In the genomic region with DNA sequence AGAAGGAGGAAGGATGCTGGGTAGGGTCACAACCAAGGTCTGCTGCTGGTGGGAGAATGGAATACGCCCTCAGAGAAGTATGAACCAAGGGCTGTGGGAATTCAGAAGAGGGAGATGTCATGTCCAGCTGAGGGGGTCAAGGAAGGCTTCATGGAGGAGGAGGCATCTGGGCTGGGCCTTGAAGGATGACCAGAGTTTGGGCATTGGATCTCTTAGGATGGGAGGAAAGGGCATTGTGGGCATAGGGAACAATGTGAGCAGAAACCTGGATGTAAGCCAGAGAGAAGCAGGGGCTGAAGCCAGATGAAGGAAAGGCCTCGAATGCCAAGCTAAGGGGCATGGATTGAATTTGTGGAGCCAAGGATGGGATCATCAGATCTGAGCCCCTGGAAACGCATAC, we compare ENCODE assay signal across 19 cellular contexts.
"Had no signal": no experiment of that assay in that cellular context is flagged by ENCODE, and none has a peak within 500 bp of the region (broad histone marks: within the 10 kb centered on the region; RNA-seq: fewer than 3 reads in every experiment).

No MANE protein-coding gene starts in this region.

- H3K4me1 ChIP-seq: breast epithelium, lower lobe of right lung had no signal

- ATAC-seq: activated CD4-positive, CD25-positive, alpha-beta regulatory T cell treated with anti-CD3 and anti-CD28 coated beads, Interleukin-2, amount 50 U/mL, for 24 hours; gastroesophageal sphincter; heart right ventricle; left cardiac atrium; lower lobe of right lung; stimulated activated naive CD8-positive, alpha-beta T cell treated with anti-CD3 and anti-CD28 coated beads, Interleukin-15, Interleukin-2, amounts not matched to agents 100 U/mL and 50 U/mL, for 24 hours had no signal

- H3K9me3 ChIP-seq: ascending aorta, breast epithelium, gastroesophageal sphincter, heart right ventricle, lower lobe of right lung, neutrophil, right atrium auricular region, suprapubic skin had no signal

- H3K27me3 ChIP-seq: ascending aorta, breast epithelium, gastroesophageal sphincter, right atrium auricular region, suprapubic skin had no signal

- DNase-seq: activated naive CD4-positive, alpha-beta T cell treated with anti-CD3 and anti-CD28 coated beads, Interleukin-2, amount 10 ng/mL, durations not matched to agents 7 days and 5 days; activated T-cell treated with anti-CD3 and anti-CD28 coated beads, Interleukin-2, amount 50 U/mL, for 24 hours; dermis blood vessel endothelial cell; heart right ventricle; left cardiac atrium; lower lobe of right lung; naive B cell; small intestine; stimulated activated CD4-positive, alpha-beta T cell treated with anti-CD3 and anti-CD28 coated beads, Interleukin-4, amount 100 ng/mL, for 4 hours; stimulated activated CD8-positive, alpha-beta memory T cell treated with anti-CD3 and anti-CD28 coated beads, Interleukin-4, amount 100 ng/mL, for 48 hours; stimulated activated naive CD8-positive, alpha-beta T cell treated with anti-CD3 and anti-CD28 coated beads, Interleukin-15, Interleukin-2, amounts not matched to agents 100 U/mL and 50 U/mL, for 24 hours; trophoblast cell had no signal

- H3K4me3 ChIP-seq: ascending aorta, breast epithelium, gastroesophageal sphincter, heart right ventricle, lower lobe of right lung, right atrium auricular region, suprapubic skin had no signal

- H3K36me3 ChIP-seq: ascending aorta, breast epithelium, gastroesophageal sphincter, heart right ventricle, lower lobe of right lung, neutrophil, right atrium auricular region, suprapubic skin had no signal

- H3K27ac ChIP-seq: ascending aorta, breast epithelium, gastroesophageal sphincter, heart right ventricle, lower lobe of right lung, neutrophil, right atrium auricular region, suprapubic skin had no signal
